Comparison of ENCODE assay signal across 8 cellular contexts in the genomic region with DNA sequence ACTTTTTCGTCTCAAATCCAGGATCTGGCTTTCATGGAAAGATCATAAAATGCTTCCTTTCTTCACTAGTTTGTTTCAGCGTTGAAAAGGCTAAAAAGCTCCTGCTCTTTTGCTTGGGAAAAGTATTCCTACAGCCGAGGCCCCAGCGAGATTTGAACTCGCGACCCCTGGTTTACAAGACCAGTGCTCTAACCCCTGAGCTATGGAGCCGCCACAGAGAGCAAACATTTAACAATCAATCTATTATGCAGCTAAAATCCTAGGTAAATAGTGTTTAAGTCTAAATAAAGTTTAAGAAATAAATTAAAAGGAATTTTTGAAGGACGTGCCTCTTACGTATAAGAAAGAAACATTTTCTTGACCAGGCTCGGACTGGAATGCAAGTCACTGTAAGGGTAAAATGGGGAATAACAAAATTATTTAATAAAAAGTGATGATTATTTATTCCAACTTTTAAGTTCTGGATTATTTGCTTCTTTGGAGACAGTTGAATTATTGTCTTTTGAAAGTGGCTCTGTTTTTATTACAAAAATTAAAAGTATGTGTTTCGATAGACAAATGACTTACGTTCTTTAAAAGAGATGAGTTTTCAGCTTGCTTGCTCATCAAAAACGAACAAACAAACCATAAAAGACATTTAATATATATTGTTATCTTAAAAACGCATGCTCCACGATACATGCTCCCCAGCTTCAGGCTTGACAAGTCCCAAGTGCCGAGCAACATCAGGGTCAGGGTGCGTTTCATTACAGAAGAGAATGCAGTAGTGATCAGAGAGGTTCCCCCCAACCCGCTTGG. TPM values are rescaled to one million over a fixed set of nuclear protein-coding genes. Genes with fewer than 3 reads are reported as not detected.
DNase-seq lines count a peak whose midpoint lies in the region; ATAC-seq and TF ChIP-seq lines count a peak whose summit lies in the region.

No MANE protein-coding gene starts in this region.

- H4K8ac ChIP-seq in mesenchymal stem cell (ENCODE audit: low read length), result no peak overlapping the region

- H3K27me3 Mint-ChIP-seq in activated B cell treated with CpG ODN at 0.5 μM for 24 hours, result peaks cover 30% of the 10 kb centered on the region

- H2BK15ac ChIP-seq in mesenchymal stem cell (ENCODE audit: low read depth, poor library complexity, severe bottlenecking), result no peak overlapping the region

- intact Hi-C loops in activated B cell treated with CpG ODN at 0.5 μM for 24 hours (cut with micrococcal nuclease), result loop anchor here (1.0 to 10.0 kb wide), 3 partner anchors 8 to 444 kb away; a partner anchor contains a TSS

- CTCF ChIA-PET in activated B cell treated with CpG ODN at 0.5 μM for 24 hours (lab: Charles Lee), result interaction anchor here (0.9 to 5.7 kb wide), 5 partner anchors 20 to 305 kb away, joined by 3 to 43 read pairs (median 4); no protein-coding TSS in a partner anchor

- H2BK120ac ChIP-seq in mesenchymal stem cell (ENCODE audit: low read depth, low read length), result no peak overlapping the region

- no peak for ATAC-seq in activated B cell treated with CpG ODN at 0.5 μM for 24 hours (ENCODE audit: low read depth)
- ATAC-seq in GM21576 (IDR thresholded peaks at IDR 0.05; ENCODE audit: unreplicated experiment), result no peak
- ATAC-seq in GM21786 (IDR thresholded peaks at IDR 0.05; ENCODE audit: unreplicated experiment), result no peak

- DNase-seq in GM03348 (ENCODE audit: low spot score) (peak; percentile 18), NCI-H146 treated with DMSO at 0.1 percent for 48 hours (lab: John Stamatoyannopoulos, UW; ENCODE audit: unreplicated experiment) (peak; percentile 12), activated B cell treated with CpG ODN at 0.5 μM for 24 hours (no peak), mesenchymal stem cell (peak; percentile 73), superior temporal gyrus (ENCODE audit: extremely low spot score) (peak; percentile 75)
- peak in 2 of 3 donors; percentile 40 to 41 for DNase-seq in effector memory CD4-positive, alpha-beta T cell

- H3K4me3 Mint-ChIP-seq in activated B cell treated with CpG ODN at 0.5 μM for 24 hours, result peak overlapping the region; percentile 82

- H2BK5ac ChIP-seq in mesenchymal stem cell (ENCODE audit: low read depth, low read length, poor library complexity, severe bottlenecking), result no peak overlapping the region

- peaks cover 4% of the 10 kb centered on the region for H3K9me3 Mint-ChIP-seq in activated B cell treated with CpG ODN at 0.5 μM for 24 hours

- H3K9me3 ChIP-seq in effector memory CD4-positive, alpha-beta T cell (ENCODE audit: control insufficient read depth, low read length), result no peaks in the 10 kb centered on the region
- H3K9me3 ChIP-seq in mesenchymal stem cell (ENCODE audit: control insufficient read depth, low read length), result no peaks in the 10 kb centered on the region

- peaks cover 65% of the 10 kb centered on the region for H3K4me1 Mint-ChIP-seq in activated B cell treated with CpG ODN at 0.5 μM for 24 hours

- H3K14ac ChIP-seq in mesenchymal stem cell (ENCODE audit: low read length in 2 of 2), result no peak overlapping the region

- H3K36me3 Mint-ChIP-seq in activated B cell treated with CpG ODN at 0.5 μM for 24 hours (ENCODE audit: low read depth), result peaks cover 5% of the 10 kb centered on the region

- H3K23ac ChIP-seq in mesenchymal stem cell (ENCODE audit: low read length in 2 of 2), result no peak overlapping the region

- H4K91ac ChIP-seq in mesenchymal stem cell (ENCODE audit: low read length), result no peak overlapping the region

- no peaks in the 10 kb centered on the region for H3K27me3 ChIP-seq in effector memory CD4-positive, alpha-beta T cell (replicated peaks; ENCODE audit: control insufficient read depth, insufficient read depth, low read length, poor library complexity, severe bottlenecking)
- H3K27me3 ChIP-seq in mesenchymal stem cell (ENCODE audit: control insufficient read depth in 1 of 2, insufficient read depth in 1 of 2, low read length in 2 of 2), result peaks cover 17 to 30% of the 10 kb centered on the region in 2 experiments

- no peak overlapping the region for H2BK12ac ChIP-seq in mesenchymal stem cell (ENCODE audit: low read length in 2 of 2)

- no peak overlapping the region for H3K18ac ChIP-seq in mesenchymal stem cell (ENCODE audit: low read depth in 1 of 2, low read length in 2 of 2)

- no peaks in the 10 kb centered on the region for H3K36me3 ChIP-seq in effector memory CD4-positive, alpha-beta T cell (ENCODE audit: control insufficient read depth, insufficient read depth, low read length)
- no peaks in the 10 kb centered on the region for H3K36me3 ChIP-seq in mesenchymal stem cell (ENCODE audit: control insufficient read depth in 1 of 2, insufficient read depth in 2 of 2, low read depth in 1 of 2, low read length in 2 of 2)

- POLR2A ChIA-PET in activated B cell treated with CpG ODN at 0.5 μM for 24 hours (lab: Charles Lee), result interaction anchor here (1.3 to 2.5 kb wide), 5 partner anchors 9 to 288 kb away, joined by 4 to 18 read pairs (median 8); a partner anchor contains a TSS

- no peaks in the 10 kb centered on the region for H3K79me1 ChIP-seq in mesenchymal stem cell (replicated peaks; ENCODE audit: low read length, poor library complexity, severe bottlenecking)

- no peak overlapping the region for H2AFZ ChIP-seq in mesenchymal stem cell (ENCODE audit: low read depth, low read length)

- peak overlapping the region; percentile 84 for H3K27ac Mint-ChIP-seq in activated B cell treated with CpG ODN at 0.5 μM for 24 hours

- H3K4ac ChIP-seq in mesenchymal stem cell (ENCODE audit: low read depth in 1 of 2, low read length in 2 of 2), result no peak overlapping the region

- peak overlapping the region; percentile 72 for H3K9ac ChIP-seq in mesenchymal stem cell (ENCODE audit: low read length)

- H3K27ac ChIP-seq in effector memory CD4-positive, alpha-beta T cell (ENCODE audit: insufficient read depth, low read length, poor library complexity, severe bottlenecking), result no peak overlapping the region
- H3K27ac ChIP-seq in mesenchymal stem cell (ENCODE audit: low read length, poor library complexity, severe bottlenecking), result no peak overlapping the region

- WGBS in mesenchymal stem cell, result 0% methylated on average over 10 of the region's 18 CpGs

- peak overlapping the region; percentile 46 for H3K4me3 ChIP-seq in effector memory CD4-positive, alpha-beta T cell (ENCODE audit: insufficient read depth, low read depth, low read length, poor library complexity, severe bottlenecking)
- H3K4me3 ChIP-seq in mesenchymal stem cell (ENCODE audit: insufficient read depth in 1 of 2, low read depth in 1 of 2, low read length in 2 of 2), result peak overlapping the region; percentile 1 to 80

- H3K4me2 ChIP-seq in mesenchymal stem cell (ENCODE audit: low read length, poor library complexity, severe bottlenecking), result peak overlapping the region; percentile 88

- H2AK5ac ChIP-seq in mesenchymal stem cell (ENCODE audit: low read length, severe bottlenecking), result no peak overlapping the region

- no peak for TF ChIP-seq CTCF in activated B cell treated with CpG ODN at 0.5 μM for 24 hours (IDR thresholded peaks at IDR 0.05)

- peaks cover 9% of the 10 kb centered on the region for H3K4me1 ChIP-seq in effector memory CD4-positive, alpha-beta T cell (ENCODE audit: control insufficient read depth, insufficient read depth, low read length, poor library complexity, severe bottlenecking)
- H3K4me1 ChIP-seq in mesenchymal stem cell (ENCODE audit: control insufficient read depth, insufficient read depth, low read depth, low read length), result peaks cover 23% of the 10 kb centered on the region

RNA-seq across cellular contexts. Expression of a gene that starts 10.3 kb away (rescaled TPM):
- not detected in 2 replicates for total RNA-seq in activated B cell treated with CpG ODN at 0.5 μM for 24 hours
- not detected for polyA plus RNA-seq in mesenchymal stem cell (2013, experiment 1 of 2)
- not detected for polyA plus RNA-seq in mesenchymal stem cell (2013, experiment 2 of 2)

RNA-seq across cellular contexts. Expression of a gene that starts 40.0 kb away (rescaled TPM):
- not detected in 2 replicates for total RNA-seq in activated B cell treated with CpG ODN at 0.5 μM for 24 hours
- polyA plus RNA-seq in mesenchymal stem cell (2013, experiment 1 of 2), result not detected
- polyA plus RNA-seq in mesenchymal stem cell (2013, experiment 2 of 2), result not detected

RNA-seq across cellular contexts. Expression of a gene that starts 43.4 kb away (rescaled TPM):
- total RNA-seq in activated B cell treated with CpG ODN at 0.5 μM for 24 hours, result not detected in 2 replicates
- not detected for polyA plus RNA-seq in mesenchymal stem cell (2013, experiment 1 of 2)
- polyA plus RNA-seq in mesenchymal stem cell (2013, experiment 2 of 2), result 0.07 TPM

RNA-seq across cellular contexts. Expression of a gene that starts 53.1 kb away (rescaled TPM):
- total RNA-seq in activated B cell treated with CpG ODN at 0.5 μM for 24 hours, result 0.20 and 1.0 TPM in 2 replicates
- 13.8 TPM for polyA plus RNA-seq in mesenchymal stem cell (2013, experiment 1 of 2)
- polyA plus RNA-seq in mesenchymal stem cell (2013, experiment 2 of 2), result 15.4 TPM

RNA-seq across cellular contexts. Expression of a gene that starts 57.3 kb away (rescaled TPM):
- 1.1 TPM in 1 of 2 replicates, not detected in the other for total RNA-seq in activated B cell treated with CpG ODN at 0.5 μM for 24 hours
- polyA plus RNA-seq in mesenchymal stem cell (2013, experiment 1 of 2), result 5.0 TPM
- 5.8 TPM for polyA plus RNA-seq in mesenchymal stem cell (2013, experiment 2 of 2)
